In genomic region chr18:46311491-46311890, GRCh38 we compare ENCODE assay signal across 26 cellular contexts.
"Had no signal": no experiment of that assay in that cellular context is flagged by ENCODE, and none has a peak within 500 bp of the region (broad histone marks: within the 10 kb centered on the region; RNA-seq: fewer than 3 reads in every experiment).

No MANE protein-coding gene starts in this region.

- H3K4me1 Mint-ChIP-seq: mesothelial cell of epicardium; stimulated activated naive CD8-positive, alpha-beta T cell treated with anti-CD3 and anti-CD28 coated beads, Interleukin-15, amount 100 ng/mL, for 72 hours had no signal

- H3K36me3 ChIP-seq: heart right ventricle, left lung, lower lobe of right lung, neural progenitor cell, ovary, right atrium auricular region, right lobe of liver, tibial nerve, uterus had no signal

- H3K4me1 ChIP-seq: heart right ventricle, left lung, lower lobe of right lung, right atrium auricular region, right lobe of liver, tibial nerve, uterus had no signal

- H3K9me3 Mint-ChIP-seq: natural killer cell had no signal

- ATAC-seq: left colon; natural killer cell; right lobe of liver; stimulated activated effector memory CD8-positive, alpha-beta T cell treated with anti-CD3 and anti-CD28 coated beads, Interleukin-12 subunit alpha, Interleukin-12 subunit beta, amount 100 ng/mL, for 72 hours had no signal

- H3K9me3 ChIP-seq: left lung, lower lobe of right lung, ovary, right atrium auricular region, right lobe of liver, uterus had no signal

- H3K27ac Mint-ChIP-seq: mesothelial cell of epicardium; natural killer cell; nephron progenitor cell; progenitor cell of endocrine pancreas; stimulated activated effector memory CD8-positive, alpha-beta T cell treated with anti-CD3 and anti-CD28 coated beads, Interleukin-12 subunit alpha, Interleukin-12 subunit beta, amount 100 ng/mL, for 72 hours; stimulated activated naive CD8-positive, alpha-beta T cell treated with anti-CD3 and anti-CD28 coated beads, Interleukin-15, amount 100 ng/mL, for 72 hours; type B pancreatic cell had no signal

- H3K4me3 ChIP-seq: heart right ventricle, hepatocyte, left lung, lower lobe of right lung, neural progenitor cell, ovary, right atrium auricular region, right lobe of liver, skin epidermis, tibial nerve, uterus had no signal

- H3K27me3 Mint-ChIP-seq: stimulated activated naive CD8-positive, alpha-beta T cell treated with anti-CD3 and anti-CD28 coated beads, Interleukin-15, amount 100 ng/mL, for 72 hours had no signal

- H3K27ac ChIP-seq: heart right ventricle, hepatocyte, left lung, lower lobe of right lung, neural progenitor cell, ovary, right atrium auricular region, right lobe of liver, skin epidermis, tibial nerve, uterus had no signal

- H3K36me3 Mint-ChIP-seq: mesothelial cell of epicardium; natural killer cell; stimulated activated effector memory CD8-positive, alpha-beta T cell treated with anti-CD3 and anti-CD28 coated beads, Interleukin-12 subunit alpha, Interleukin-12 subunit beta, amount 100 ng/mL, for 72 hours; type B pancreatic cell had no signal

- H3K4me3 Mint-ChIP-seq: mesothelial cell of epicardium; naive B cell; natural killer cell; nephron progenitor cell; neural progenitor cell; stimulated activated effector memory CD8-positive, alpha-beta T cell treated with anti-CD3 and anti-CD28 coated beads, Interleukin-12 subunit alpha, Interleukin-12 subunit beta, amount 100 ng/mL, for 72 hours; stimulated activated naive CD8-positive, alpha-beta T cell treated with anti-CD3 and anti-CD28 coated beads, Interleukin-15, amount 100 ng/mL, for 72 hours; type B pancreatic cell had no signal

- DNase-seq: heart right ventricle; kidney; left colon; left lung; lower lobe of right lung; mammary epithelial cell; mesenchymal stem cell; naive B cell; natural killer cell; nephron progenitor cell; ovary; right lobe of liver; stimulated activated CD4-positive, alpha-beta T cell treated with anti-CD3 and anti-CD28 coated beads, Interleukin-4, amount 100 ng/mL, for 24 hours; stimulated activated naive CD4-positive, alpha-beta T cell treated with Interleukin-2 at 50 U/mL for 16 hours; stimulated activated naive CD8-positive, alpha-beta T cell treated with anti-CD3 and anti-CD28 coated beads, Interleukin-15, amount 100 ng/mL, for 72 hours; substantia nigra; uterus had no signal

- H3K9ac ChIP-seq: neural progenitor cell had no signal

- H3K27me3 ChIP-seq: heart right ventricle, hepatocyte, left lung, neural progenitor cell, ovary, right atrium auricular region, right lobe of liver, tibial nerve, uterus had no signal
